1 cellular context compared by ENCODE assay signal in genomic region chr4:133969202-133969873, GRCh38.
TF ChIP-seq lines count a peak whose summit lies in the region.

No MANE protein-coding gene starts in this region.

TF ChIP-seq in GM23338, 12 proteins besides CTCF, POLR2A, EP300 and RAD21 (continued from another document):
- TF ChIP-seq, protein P1, sequence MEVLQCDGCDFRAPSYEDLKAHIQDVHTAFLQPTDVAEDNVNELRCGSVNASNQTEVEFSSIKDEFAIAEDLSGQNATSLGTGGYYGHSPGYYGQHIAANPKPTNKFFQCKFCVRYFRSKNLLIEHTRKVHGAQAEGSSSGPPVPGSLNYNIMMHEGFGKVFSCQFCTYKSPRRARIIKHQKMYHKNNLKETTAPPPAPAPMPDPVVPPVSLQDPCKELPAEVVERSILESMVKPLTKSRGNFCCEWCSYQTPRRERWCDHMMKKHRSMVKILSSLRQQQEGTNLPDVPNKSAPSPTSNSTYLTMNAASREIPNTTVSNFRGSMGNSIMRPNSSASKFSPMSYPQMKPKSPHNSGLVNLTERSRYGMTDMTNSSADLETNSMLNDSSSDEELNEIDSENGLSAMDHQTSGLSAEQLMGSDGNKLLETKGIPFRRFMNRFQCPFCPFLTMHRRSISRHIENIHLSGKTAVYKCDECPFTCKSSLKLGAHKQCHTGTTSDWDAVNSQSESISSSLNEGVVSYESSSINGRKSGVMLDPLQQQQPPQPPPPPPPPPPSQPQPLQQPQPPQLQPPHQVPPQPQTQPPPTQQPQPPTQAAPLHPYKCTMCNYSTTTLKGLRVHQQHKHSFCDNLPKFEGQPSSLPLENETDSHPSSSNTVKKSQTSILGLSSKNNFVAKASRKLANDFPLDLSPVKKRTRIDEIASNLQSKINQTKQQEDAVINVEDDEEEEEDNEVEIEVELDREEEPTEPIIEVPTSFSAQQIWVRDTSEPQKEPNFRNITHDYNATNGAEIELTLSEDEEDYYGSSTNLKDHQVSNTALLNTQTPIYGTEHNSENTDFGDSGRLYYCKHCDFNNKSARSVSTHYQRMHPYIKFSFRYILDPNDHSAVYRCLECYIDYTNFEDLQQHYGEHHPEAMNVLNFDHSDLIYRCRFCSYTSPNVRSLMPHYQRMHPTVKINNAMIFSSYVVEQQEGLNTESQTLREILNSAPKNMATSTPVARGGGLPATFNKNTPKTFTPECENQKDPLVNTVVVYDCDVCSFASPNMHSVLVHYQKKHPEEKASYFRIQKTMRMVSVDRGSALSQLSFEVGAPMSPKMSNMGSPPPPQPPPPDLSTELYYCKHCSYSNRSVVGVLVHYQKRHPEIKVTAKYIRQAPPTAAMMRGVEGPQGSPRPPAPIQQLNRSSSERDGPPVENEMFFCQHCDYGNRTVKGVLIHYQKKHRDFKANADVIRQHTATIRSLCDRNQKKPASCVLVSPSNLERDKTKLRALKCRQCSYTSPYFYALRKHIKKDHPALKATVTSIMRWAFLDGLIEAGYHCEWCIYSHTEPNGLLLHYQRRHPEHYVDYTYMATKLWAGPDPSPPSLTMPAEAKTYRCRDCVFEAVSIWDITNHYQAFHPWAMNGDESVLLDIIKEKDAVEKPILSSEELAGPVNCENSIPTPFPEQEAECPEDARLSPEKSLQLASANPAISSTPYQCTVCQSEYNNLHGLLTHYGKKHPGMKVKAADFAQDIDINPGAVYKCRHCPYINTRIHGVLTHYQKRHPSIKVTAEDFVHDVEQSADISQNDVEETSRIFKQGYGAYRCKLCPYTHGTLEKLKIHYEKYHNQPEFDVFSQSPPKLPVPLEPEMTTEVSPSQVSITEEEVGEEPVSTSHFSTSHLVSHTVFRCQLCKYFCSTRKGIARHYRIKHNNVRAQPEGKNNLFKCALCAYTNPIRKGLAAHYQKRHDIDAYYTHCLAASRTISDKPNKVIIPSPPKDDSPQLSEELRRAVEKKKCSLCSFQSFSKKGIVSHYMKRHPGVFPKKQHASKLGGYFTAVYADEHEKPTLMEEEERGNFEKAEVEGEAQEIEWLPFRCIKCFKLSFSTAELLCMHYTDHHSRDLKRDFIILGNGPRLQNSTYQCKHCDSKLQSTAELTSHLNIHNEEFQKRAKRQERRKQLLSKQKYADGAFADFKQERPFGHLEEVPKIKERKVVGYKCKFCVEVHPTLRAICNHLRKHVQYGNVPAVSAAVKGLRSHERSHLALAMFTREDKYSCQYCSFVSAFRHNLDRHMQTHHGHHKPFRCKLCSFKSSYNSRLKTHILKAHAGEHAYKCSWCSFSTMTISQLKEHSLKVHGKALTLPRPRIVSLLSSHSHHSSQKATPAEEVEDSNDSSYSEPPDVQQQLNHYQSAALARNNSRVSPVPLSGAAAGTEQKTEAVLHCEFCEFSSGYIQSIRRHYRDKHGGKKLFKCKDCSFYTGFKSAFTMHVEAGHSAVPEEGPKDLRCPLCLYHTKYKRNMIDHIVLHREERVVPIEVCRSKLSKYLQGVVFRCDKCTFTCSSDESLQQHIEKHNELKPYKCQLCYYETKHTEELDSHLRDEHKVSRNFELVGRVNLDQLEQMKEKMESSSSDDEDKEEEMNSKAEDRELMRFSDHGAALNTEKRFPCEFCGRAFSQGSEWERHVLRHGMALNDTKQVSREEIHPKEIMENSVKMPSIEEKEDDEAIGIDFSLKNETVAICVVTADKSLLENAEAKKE (CRISPR knock-in tag; IDR thresholded peaks at IDR 0.05) = no peak
- no peak for TF ChIP-seq POLR2AphosphoS5 (IDR thresholded peaks at IDR 0.05; ENCODE audit: low read depth)
